ENCODE assay signal across 8 cellular contexts in the genomic region with DNA sequence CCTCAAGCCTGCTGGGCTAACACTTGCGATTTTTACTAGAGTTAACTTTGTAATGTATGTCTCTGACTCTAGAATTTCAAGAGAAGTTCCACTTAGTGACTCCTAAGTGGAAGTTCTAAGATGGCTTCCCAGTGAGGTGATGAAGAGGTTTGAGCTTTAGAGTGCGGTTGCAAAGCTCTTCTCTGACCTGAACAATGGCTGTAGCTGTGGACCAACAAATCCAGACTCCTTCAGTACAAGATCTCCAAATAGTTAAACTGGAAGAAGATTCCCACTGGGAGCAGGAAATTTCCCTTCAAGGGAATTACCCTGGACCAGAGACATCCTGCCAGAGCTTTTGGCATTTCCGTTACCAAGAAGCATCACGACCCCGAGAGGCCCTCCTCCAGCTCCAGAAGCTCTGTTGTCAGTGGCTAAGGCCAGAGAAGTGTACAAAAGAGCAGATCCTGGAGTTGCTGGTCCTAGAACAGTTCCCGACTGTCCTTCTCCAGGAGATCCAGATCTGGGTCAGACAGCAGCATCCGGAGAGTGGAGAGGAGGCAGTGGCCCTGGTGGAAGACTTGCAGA. TPM values are rescaled to one million over a fixed set of nuclear protein-coding genes. Genes with fewer than 3 reads are reported as not detected.
A peak's percentile ranks its signal among the peaks of the same experiment; 100 is the strongest.
DNase-seq lines count a peak whose midpoint lies in the region; ATAC-seq and TF ChIP-seq lines count a peak whose summit lies in the region.

No MANE protein-coding gene starts in this region.

- intact Hi-C loops in mammary epithelial cell (cut with micrococcal nuclease): loop anchor here (2.0 kb wide), 1 partner anchor 31 kb away; the partner anchor contains the start of gene ZSCAN2

- TSS peak; percentile 54 for BruUV-seq in mammary epithelial cell (replicated peaks; lab: Mats Ljungman, UMichigan)

- H3K36me3 ChIP-seq in BJ (ENCODE audit: control insufficient read depth, insufficient read depth, low read length) (peaks cover 4% of the 10 kb centered on the region; the same call in 1 of the 2 replicates), Karpas-422 (ENCODE audit: insufficient read depth, low read length) (peaks cover 10% of the 10 kb centered on the region), mammary epithelial cell (ENCODE audit: insufficient read depth, low read length) (peaks cover 4% of the 10 kb centered on the region), muscle layer of duodenum (ENCODE audit: control insufficient read depth in 1 of 2, insufficient read depth in 2 of 2, low read length in 2 of 2) (no peaks in the 10 kb centered on the region)

- CTCF ChIA-PET in BJ (lab: Yijun Ruan, JAX): interaction anchor here (0.6 to 2.6 kb wide), 6 partner anchors 12 to 33 kb away, joined by 3 to 7 read pairs (median 3); no protein-coding TSS in a partner anchor
- CTCF ChIA-PET in mammary epithelial cell (lab: Charles Lee; ENCODE audit: low non-redundant PET): no interaction called here

- H2AFZ ChIP-seq in Karpas-422 (ENCODE audit: low read length) (peak overlapping the region; percentile 45), mammary epithelial cell (ENCODE audit: low read depth, low read length) (peak overlapping the region; percentile 94)

- no peak for TF ChIP-seq CTCF in BJ (IDR thresholded peaks at IDR 0.05; ENCODE audit: insufficient read depth, low read depth, low read length)
- no peak for TF ChIP-seq CTCF in mammary epithelial cell (conservative IDR thresholded peaks at IDR 0.05 in 1 of 2, IDR thresholded peaks at IDR 0.05 in 1 of 2; ENCODE audit: extremely low read depth in 1 of 2, insufficient read depth in 1 of 2, low read depth in 1 of 2, low read length in 2 of 2)
- no peak for TF ChIP-seq CTCF in GM13976 (IDR thresholded peaks at IDR 0.05; ENCODE audit: borderline replicate concordance, control extremely low read depth, extremely low read depth, insufficient read depth, missing control alignments)

- POLR2A ChIA-PET in BJ (lab: Charles Lee): interaction anchor here (1.2 kb wide), 1 partner anchor 22 kb away, joined by 3 read pairs; the partner anchor contains the start of gene WDR73

- H3K9me2 ChIP-seq in Karpas-422 (replicated peaks; ENCODE audit: insufficient read depth, low read length): no peaks in the 10 kb centered on the region

- H3K9ac ChIP-seq in Karpas-422 (ENCODE audit: low read length): peak overlapping the region; percentile 73
- peak overlapping the region; percentile 58 for H3K9ac ChIP-seq in mammary epithelial cell (ENCODE audit: insufficient read depth, low read length)

- WGBS in mammary epithelial cell (ENCODE audit: low coverage, missing lambda C conversion rate): 41% methylated on average over 7 of the region's 7 CpGs

- H3K4me3 ChIP-seq in BJ (ENCODE audit: low read depth, low read length) (peak overlapping the region; percentile 59), Karpas-422 (ENCODE audit: low read length) (peak overlapping the region; percentile 72), mammary epithelial cell (replicated peaks in 1 of 3; ENCODE audit: insufficient read depth in 1 of 3, low read depth in 2 of 3, low read length in 3 of 3) (peak overlapping the region; percentile 63 to 80 (median 68)), muscle layer of duodenum (ENCODE audit: low read depth in 1 of 2, low read length in 2 of 2) (peak overlapping the region; percentile 68 to 80)

- peaks cover 14% of the 10 kb centered on the region; the same call in 1 of the 2 replicates for H3K79me2 ChIP-seq in Karpas-422 (ENCODE audit: low read length)
- peaks cover 34% of the 10 kb centered on the region for H3K79me2 ChIP-seq in mammary epithelial cell (ENCODE audit: insufficient read depth, low read length)

- dilution Hi-C loops in mammary epithelial cell (cut with HindIII; ENCODE audit: low sequenced_read_pairs): no loop called here

- H3K9me3 ChIP-seq in Karpas-422 (ENCODE audit: low read length) (no peaks in the 10 kb centered on the region), mammary epithelial cell (replicated peaks; ENCODE audit: insufficient read depth, low read length) (no peaks in the 10 kb centered on the region), muscle layer of duodenum (ENCODE audit: control insufficient read depth in 1 of 2, low read length in 2 of 2) (no peaks in the 10 kb centered on the region)

- H3K4me2 ChIP-seq in Karpas-422 (ENCODE audit: low read depth, low read length, poor library complexity, severe bottlenecking) (peak overlapping the region; percentile 71), mammary epithelial cell (ENCODE audit: insufficient read depth, low read depth, low read length) (peak overlapping the region; percentile 85)

- no peak for DNase-seq in BJ (ENCODE audit: low read depth)
- no peak for DNase-seq in Karpas-422
- no peak for DNase-seq in mammary epithelial cell
- no peak for DNase-seq in NCI-H1694 (lab: John Stamatoyannopoulos, UW)
- DNase-seq in GM13976 (ENCODE audit: low spot score): no peak
- no peak for DNase-seq in midbrain (lab: John Stamatoyannopoulos, UW)

- ATAC-seq in HG03025 (IDR thresholded peaks at IDR 0.05; ENCODE audit: low FRiP score, unreplicated experiment): no peak

- in situ Hi-C loops in mammary epithelial cell (cut with MboI; ENCODE audit: low sequenced_read_pairs in 2 of 2) (no loop called here), GM13976 (cut with MboI; ENCODE audit: low sequenced_read_pairs, unreplicated experiment) (no loop called here)

- H4K20me1 ChIP-seq in Karpas-422 (ENCODE audit: insufficient read depth, low read depth, low read length) (peaks cover 7% of the 10 kb centered on the region), mammary epithelial cell (ENCODE audit: insufficient read depth, low read length) (no peaks in the 10 kb centered on the region)

- H3K27ac ChIP-seq in Karpas-422 (ENCODE audit: low read length) (peak overlapping the region; percentile 59), mammary epithelial cell (ENCODE audit: insufficient read depth, low read depth, low read length) (peak overlapping the region; percentile 24), muscle layer of duodenum (ENCODE audit: low read length) (peak overlapping the region; percentile 83)

- H3K27me3 ChIP-seq in BJ (ENCODE audit: control insufficient read depth, insufficient read depth, low read length): no peaks in the 10 kb centered on the region
- no peaks in the 10 kb centered on the region for H3K27me3 ChIP-seq in Karpas-422 (ENCODE audit: low read length)
- H3K27me3 ChIP-seq in mammary epithelial cell (ENCODE audit: insufficient read depth, low read length): no peaks in the 10 kb centered on the region
- H3K27me3 ChIP-seq in muscle layer of duodenum (ENCODE audit: low read depth, low read length): no peaks in the 10 kb centered on the region

- H3K4me1 ChIP-seq in Karpas-422 (ENCODE audit: low read length) (peaks cover 36% of the 10 kb centered on the region), mammary epithelial cell (ENCODE audit: insufficient read depth, low read length) (peaks cover 11% of the 10 kb centered on the region), muscle layer of duodenum (ENCODE audit: control insufficient read depth in 1 of 2, insufficient read depth in 2 of 2, low read length in 2 of 2) (peaks cover 14 to 34% of the 10 kb centered on the region in 2 donors)

RNA-seq across cellular contexts. Expression of gene WDR73, which starts 22.3 kb away (rescaled TPM):
- polyA plus RNA-seq in BJ (2011; rRNA removed) (19.7 and 21.1 TPM in 2 replicates), mammary epithelial cell (20.7 TPM)
- 13.9 and 18.8 TPM in 2 replicates for polyA minus RNA-seq in BJ (2011; rRNA and poly(A)+ RNA removed)
- total RNA-seq in Karpas-422 (2014; rRNA removed; shearing (Covaris generic); ENCODE audit: low replicate concordance): 35.7 and 36.1 TPM in 2 replicates
- 10 to 100 TPM; 23.0 to 28.1 TPM for total RNA-seq in mammary epithelial cell
- polyA minus RNA-seq in mammary epithelial cell: 13.7 TPM

RNA-seq across cellular contexts. Expression of gene NMB, which starts 26.2 kb away (rescaled TPM):
- 2.9 and 4.3 TPM in 2 replicates for polyA plus RNA-seq in BJ (2011; rRNA removed)
- 1.1 and 1.2 TPM in 2 replicates for polyA minus RNA-seq in BJ (2011; rRNA and poly(A)+ RNA removed)
- 15.1 and 17.2 TPM in 2 replicates for total RNA-seq in Karpas-422 (2014; rRNA removed; shearing (Covaris generic); ENCODE audit: low replicate concordance)
- total RNA-seq in mammary epithelial cell: 1 to 10 TPM; 1.0 to 3.7 TPM
- 4.0 TPM for polyA plus RNA-seq in mammary epithelial cell
- polyA minus RNA-seq in mammary epithelial cell: not detected

RNA-seq across cellular contexts. Expression of gene ZSCAN2, which starts 31.0 kb away (rescaled TPM):
- polyA plus RNA-seq in BJ (2011; rRNA removed) (5.9 and 6.3 TPM in 2 replicates), mammary epithelial cell (4.2 TPM)
- 5.2 and 6.2 TPM in 2 replicates for polyA minus RNA-seq in BJ (2011; rRNA and poly(A)+ RNA removed)
- total RNA-seq in Karpas-422 (2014; rRNA removed; shearing (Covaris generic); ENCODE audit: low replicate concordance): 21.8 and 27.2 TPM in 2 replicates
- total RNA-seq in mammary epithelial cell: 1 to 10 TPM; 5.0 to 6.3 TPM
- polyA minus RNA-seq in mammary epithelial cell: 4.0 TPM

Comparison
In these comparisons a context has a peak if more than half of its experiments do, and no peak if none do; other contexts are left out.
1. H3K27ac ChIP-seq: peak in every context shown above with its lines; median percentile 83 in muscle layer of duodenum; 59 in Karpas-422; 24 in mammary epithelial cell.